11 cellular contexts compared by ENCODE assay signal in genomic region chr9:133477461-133477860, GRCh38. TPM values are rescaled to one million over a fixed set of nuclear protein-coding genes. Genes with fewer than 3 reads are reported as not detected.
DNase-seq lines count a peak whose midpoint lies in the region; ATAC-seq and TF ChIP-seq lines count a peak whose summit lies in the region.
"Had no signal": no experiment of that assay in that cellular context is flagged by ENCODE, and none has a peak within 500 bp of the region (broad histone marks: within the 10 kb centered on the region; RNA-seq: fewer than 3 reads in every experiment).

No MANE protein-coding gene starts in this region.

- POLR2A ChIA-PET in activated CD8-positive, alpha-beta T cell treated with anti-CD3 and anti-CD28 coated beads, Interleukin-2, amount 10 ng/mL, durations not matched to agents 7 days and 5 days (lab: Charles Lee) = interaction anchor here (0.7 to 2.0 kb wide), 2 partner anchors 129 to 1402 kb away, joined by 3 to 9 read pairs; partner anchors contain the start of genes MED22 and RPL7A

- TF ChIP-seq CTCF in GM12875 (IDR thresholded peaks at IDR 0.05; ENCODE audit: borderline replicate concordance, insufficient read depth, low read depth, low read length) = no peak

- H3K4me3 Mint-ChIP-seq in CD4-positive, CD25-positive, alpha-beta regulatory T cell = peak overlapping the region in 3 of 4 donors; percentile 15 to 56 (median 26)
- peak overlapping the region; percentile 79 for H3K4me3 Mint-ChIP-seq in activated CD8-positive, alpha-beta T cell treated with anti-CD3 and anti-CD28 coated beads, Interleukin-2, amount 10 ng/mL, durations not matched to agents 7 days and 5 days

- no peaks in the 10 kb centered on the region for H3K27me3 Mint-ChIP-seq in CD4-positive, CD25-positive, alpha-beta regulatory T cell
- H3K27me3 Mint-ChIP-seq in activated CD8-positive, alpha-beta T cell treated with anti-CD3 and anti-CD28 coated beads, Interleukin-2, amount 10 ng/mL, durations not matched to agents 7 days and 5 days (ENCODE audit: low read depth) = peaks cover 7% of the 10 kb centered on the region

- no peak for ATAC-seq in CD4-positive, CD25-positive, alpha-beta regulatory T cell (ENCODE audit: low read depth in 2 of 2)
- ATAC-seq in activated CD8-positive, alpha-beta T cell treated with anti-CD3 and anti-CD28 coated beads, Interleukin-2, amount 10 ng/mL, durations not matched to agents 7 days and 5 days = no peak
- ATAC-seq in HG03442 (IDR thresholded peaks at IDR 0.05; ENCODE audit: unreplicated experiment) (no peak), HG02623 (IDR thresholded peaks at IDR 0.05; ENCODE audit: unreplicated experiment) (no peak)

- H3K4me3 ChIP-seq in CD4-positive, CD25-positive, alpha-beta regulatory T cell (ENCODE audit: low read depth, low read length) = no peak overlapping the region
- H3K4me3 ChIP-seq in GM12875 (ENCODE audit: low read depth, low read length) = peak overlapping the region; percentile 74
- H3K4me3 ChIP-seq in mononuclear cell (ENCODE audit: low read length) = peak overlapping the region; percentile 51

- H3K36me3 ChIP-seq in CD4-positive, CD25-positive, alpha-beta regulatory T cell (ENCODE audit: control insufficient read depth, insufficient read depth, low read length) = no peaks in the 10 kb centered on the region

- no peaks in the 10 kb centered on the region for H3K27me3 ChIP-seq in CD4-positive, CD25-positive, alpha-beta regulatory T cell (ENCODE audit: control insufficient read depth, insufficient read depth, low read length)
- no peaks in the 10 kb centered on the region for H3K27me3 ChIP-seq in mononuclear cell (ENCODE audit: insufficient read depth, low read length)

- H3K27ac Mint-ChIP-seq in CD4-positive, CD25-positive, alpha-beta regulatory T cell = no peak overlapping the region
- no peak overlapping the region for H3K27ac Mint-ChIP-seq in activated CD8-positive, alpha-beta T cell treated with anti-CD3 and anti-CD28 coated beads, Interleukin-2, amount 10 ng/mL, durations not matched to agents 7 days and 5 days

- peaks cover 0 to 15% (median 7%) of the 10 kb centered on the region in 4 donors for H3K4me1 Mint-ChIP-seq in CD4-positive, CD25-positive, alpha-beta regulatory T cell
- H3K4me1 Mint-ChIP-seq in activated CD8-positive, alpha-beta T cell treated with anti-CD3 and anti-CD28 coated beads, Interleukin-2, amount 10 ng/mL, durations not matched to agents 7 days and 5 days (ENCODE audit: low read depth) = peaks cover 30% of the 10 kb centered on the region

- no peaks in the 10 kb centered on the region for H3K36me3 Mint-ChIP-seq in CD4-positive, CD25-positive, alpha-beta regulatory T cell
- H3K36me3 Mint-ChIP-seq in activated CD8-positive, alpha-beta T cell treated with anti-CD3 and anti-CD28 coated beads, Interleukin-2, amount 10 ng/mL, durations not matched to agents 7 days and 5 days (ENCODE audit: low read depth) = no peaks in the 10 kb centered on the region

- no peak overlapping the region for H3K27ac ChIP-seq in CD4-positive, CD25-positive, alpha-beta regulatory T cell (ENCODE audit: insufficient read depth, low read length, poor library complexity, severe bottlenecking)

- peaks cover 14% of the 10 kb centered on the region for H3K4me1 ChIP-seq in CD4-positive, CD25-positive, alpha-beta regulatory T cell (ENCODE audit: control insufficient read depth, insufficient read depth, low read length, poor library complexity, severe bottlenecking)
- peaks cover 71% of the 10 kb centered on the region for H3K4me1 ChIP-seq in mononuclear cell (ENCODE audit: insufficient read depth, low read length)

- no peak for DNase-seq in CD4-positive, CD25-positive, alpha-beta regulatory T cell
- no peak for DNase-seq in activated CD8-positive, alpha-beta T cell treated with anti-CD3 and anti-CD28 coated beads, Interleukin-2, amount 10 ng/mL, durations not matched to agents 7 days and 5 days
- no peak for DNase-seq in OCI-M1 (lab: John Stamatoyannopoulos, UW)
- DNase-seq in DMS53 (lab: John Stamatoyannopoulos, UW) = no peak
- DNase-seq: DMS 273 treated with DMSO at 0.1 percent for 48 hours, stomach had no signal

- no peaks in the 10 kb centered on the region for H3K9me3 Mint-ChIP-seq in CD4-positive, CD25-positive, alpha-beta regulatory T cell
- no peaks in the 10 kb centered on the region for H3K9me3 Mint-ChIP-seq in activated CD8-positive, alpha-beta T cell treated with anti-CD3 and anti-CD28 coated beads, Interleukin-2, amount 10 ng/mL, durations not matched to agents 7 days and 5 days (ENCODE audit: insufficient read depth)

- H3K9me3 ChIP-seq in CD4-positive, CD25-positive, alpha-beta regulatory T cell (ENCODE audit: control insufficient read depth in 2 of 2, low read length in 2 of 2) = no peaks in the 10 kb centered on the region
- no peaks in the 10 kb centered on the region for H3K9me3 ChIP-seq in mononuclear cell (ENCODE audit: low read depth, low read length)
- H3K9me3 ChIP-seq: stomach had no signal

- CTCF ChIA-PET in activated CD8-positive, alpha-beta T cell treated with anti-CD3 and anti-CD28 coated beads, Interleukin-2, amount 10 ng/mL, durations not matched to agents 7 days and 5 days (lab: Charles Lee) = interaction anchor here (1.6 kb wide), 1 partner anchor 10 kb away, joined by 4 read pairs; no protein-coding TSS in a partner anchor

RNA-seq across cellular contexts. Expression of gene SLC2A6, which starts 1.4 kb away (rescaled TPM):
- total RNA-seq in CD4-positive, CD25-positive, alpha-beta regulatory T cell = 1.8 TPM
- polyA plus RNA-seq in CD4-positive, CD25-positive, alpha-beta regulatory T cell = 1 to 10 TPM in 3 of 4 donors, under 1 TPM in 1; 0.63 to 2.2 (median 1.6) TPM
- 10 to 100 TPM; 14.1 to 17.0 TPM for total RNA-seq in activated CD8-positive, alpha-beta T cell treated with anti-CD3 and anti-CD28 coated beads, Interleukin-2, amount 10 ng/mL, durations not matched to agents 7 days and 5 days
- 23.3 TPM for total RNA-seq in mononuclear cell

RNA-seq across cellular contexts. Expression of gene CACFD1, which starts 17.7 kb away (rescaled TPM):
- 1.8 TPM for total RNA-seq in CD4-positive, CD25-positive, alpha-beta regulatory T cell
- 1 to 10 TPM; 1.2 to 3.0 (median 1.7) TPM for polyA plus RNA-seq in CD4-positive, CD25-positive, alpha-beta regulatory T cell
- 1 to 10 TPM; 1.3 to 2.4 TPM for total RNA-seq in activated CD8-positive, alpha-beta T cell treated with anti-CD3 and anti-CD28 coated beads, Interleukin-2, amount 10 ng/mL, durations not matched to agents 7 days and 5 days
- 2.3 TPM for total RNA-seq in mononuclear cell

RNA-seq across cellular contexts. Expression of gene MYMK, which starts 47.3 kb away (rescaled TPM):
- total RNA-seq in CD4-positive, CD25-positive, alpha-beta regulatory T cell = not detected
- polyA plus RNA-seq in CD4-positive, CD25-positive, alpha-beta regulatory T cell = not detected
- not detected for total RNA-seq in activated CD8-positive, alpha-beta T cell treated with anti-CD3 and anti-CD28 coated beads, Interleukin-2, amount 10 ng/mL, durations not matched to agents 7 days and 5 days
- total RNA-seq in mononuclear cell = not detected
- total RNA-seq: fibroblast of lung, stomach had no signal
- polyA plus RNA-seq: fibroblast of lung, stomach had no signal

RNA-seq across cellular contexts. Expression of gene ADAMTS13, which starts 55.3 kb away (rescaled TPM):
- 0.47 TPM for total RNA-seq in CD4-positive, CD25-positive, alpha-beta regulatory T cell
- polyA plus RNA-seq in CD4-positive, CD25-positive, alpha-beta regulatory T cell = under 1 TPM in 1 of 4 donors, not detected in 3; 0.10 TPM
- total RNA-seq in activated CD8-positive, alpha-beta T cell treated with anti-CD3 and anti-CD28 coated beads, Interleukin-2, amount 10 ng/mL, durations not matched to agents 7 days and 5 days = 1 to 10 TPM; 1.4 to 2.5 TPM
- 0.42 TPM for total RNA-seq in mononuclear cell

RNA-seq across cellular contexts. Expression of gene ADAMTSL2, which starts 57.0 kb away (rescaled TPM):
- not detected for total RNA-seq in CD4-positive, CD25-positive, alpha-beta regulatory T cell
- not detected for polyA plus RNA-seq in CD4-positive, CD25-positive, alpha-beta regulatory T cell
- not detected for total RNA-seq in activated CD8-positive, alpha-beta T cell treated with anti-CD3 and anti-CD28 coated beads, Interleukin-2, amount 10 ng/mL, durations not matched to agents 7 days and 5 days
- 0.10 TPM for total RNA-seq in mononuclear cell
